In the genomic region with DNA sequence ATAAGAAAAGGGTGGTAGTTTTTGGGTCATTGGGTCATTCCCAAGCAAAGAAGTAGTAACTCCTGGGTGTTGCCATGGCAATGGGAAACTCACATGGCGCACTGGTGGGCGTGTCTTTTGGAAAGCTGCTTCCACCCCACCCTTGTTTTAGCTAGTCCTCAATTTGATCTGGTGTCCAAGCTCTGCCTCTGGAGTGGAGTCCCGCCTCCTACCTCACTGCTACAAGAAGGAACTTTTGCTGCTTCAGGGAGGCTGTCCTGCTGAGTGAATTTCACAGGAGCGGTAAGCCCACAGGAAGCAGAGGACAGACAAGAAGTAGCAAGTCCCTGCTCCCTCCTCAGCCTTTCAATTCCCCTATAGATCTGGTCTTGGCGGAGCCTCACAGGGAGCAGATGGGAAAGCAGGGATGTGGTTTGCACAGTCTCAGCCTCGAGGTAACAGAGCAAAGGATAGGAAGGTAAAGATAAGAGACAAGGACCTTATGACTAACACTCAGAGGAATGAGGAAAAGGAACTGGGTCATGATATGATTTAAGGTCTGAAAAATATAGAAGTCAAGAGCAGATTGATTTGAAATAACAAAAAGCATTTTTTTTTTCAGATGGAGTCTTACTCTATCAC, we compare ENCODE assay signal across 17 cellular contexts.
A peak's percentile ranks its signal among the peaks of the same experiment; 100 is the strongest.
DNase-seq lines count a peak whose midpoint lies in the region; TF ChIP-seq lines count a peak whose summit lies in the region.
"Had no signal": no experiment of that assay in that cellular context is flagged by ENCODE, and none has a peak within 500 bp of the region (broad histone marks: within the 10 kb centered on the region; RNA-seq: fewer than 3 reads in every experiment).

No MANE protein-coding gene starts in this region.

- no peak overlapping the region for H3K4me2 ChIP-seq in PC-9
- H3K4me2 ChIP-seq in osteoblast (ENCODE audit: insufficient read depth, low read length) = no peak overlapping the region

- BruUV-seq in PC-9 (replicated peaks; lab: Mats Ljungman, UMichigan) = TSS peak; percentile 28

- no peak overlapping the region for H3K27ac ChIP-seq in PC-9
- H3K27ac ChIP-seq in esophagus muscularis mucosa (replicated peaks in 1 of 4) = no peak overlapping the region
- H3K27ac ChIP-seq in osteoblast (ENCODE audit: low read depth, low read length) = no peak overlapping the region
- H3K27ac ChIP-seq: 22Rv1, neutrophil had no signal

- intact Hi-C loops in PC-9 (cut with micrococcal nuclease; ENCODE audit: unreplicated experiment) (loop anchor here (2.0 kb wide), 1 partner anchor 231 kb away; no protein-coding TSS in a partner anchor), esophagus muscularis mucosa (cut with DNase I) (no loop called here)

- no peaks in the 10 kb centered on the region for H3K9me2 ChIP-seq in PC-9 (ENCODE audit: insufficient read depth)

- DNase-seq in DMS 273 (lab: John Stamatoyannopoulos, UW; ENCODE audit: unreplicated experiment) (peak; percentile 25), DMS 273 treated with DMSO at 0.1 percent for 48 hours (lab: John Stamatoyannopoulos, UW) (no peak), PC-9 (peak; percentile 44 to 60), esophagus muscularis mucosa (ENCODE audit: extremely low spot score) (peak; percentile 82), osteoblast (ENCODE audit: insufficient read length, low spot score, missing footprints) (no peak), H7 (no peak), NCI-H446 (lab: John Stamatoyannopoulos, UW) (no peak)
- no peak for DNase-seq in effector CD8-positive, alpha-beta T cell (lab: John Stamatoyannopoulos, UW)
- DNase-seq: activated CD8-positive, alpha-beta memory T cell treated with anti-CD3 and anti-CD28 coated beads for 24 hours; central memory CD4-positive, alpha-beta T cell; MG63; NCI-H2227 treated with DMSO at 0.1 percent for 48 hours; NK-92 treated with Interleukin-12 subunit alpha and Interleukin-12 subunit beta, amount 100 ng/mL, for 24 hours; retina; SHP77 had no signal

- H2AFZ ChIP-seq in PC-9 (no peak overlapping the region), osteoblast (ENCODE audit: low read length) (peak overlapping the region; percentile 32)

- CTCF ChIA-PET in PC-9 (lab: Charles Lee) = interaction anchor here (0.5 kb wide), 1 partner anchor 86 kb away, joined by 4 read pairs; no protein-coding TSS in a partner anchor

- WGBS in esophagus muscularis mucosa = 91% methylated on average over 6 of the region's 6 CpGs

- TF ChIP-seq CTCF in PC-9 (conservative IDR thresholded peaks at IDR 0.05) (no peak), esophagus muscularis mucosa (IDR thresholded peaks at IDR 0.05) (no peak), osteoblast (IDR thresholded peaks at IDR 0.05; ENCODE audit: extremely low read depth, low read depth, low read length) (no peak)

- TF ChIP-seq POLR2A in esophagus muscularis mucosa (IDR thresholded peaks at IDR 0.05; ENCODE audit: low read depth) = no peak

- H3K79me2 ChIP-seq in PC-9 (ENCODE audit: low read depth) (no peaks in the 10 kb centered on the region), osteoblast (ENCODE audit: insufficient read depth, low read length) (no peaks in the 10 kb centered on the region)

- H3K4me3 ChIP-seq in PC-9 = no peak overlapping the region
- H3K4me3 ChIP-seq in esophagus muscularis mucosa = no peak overlapping the region
- H3K4me3 ChIP-seq in osteoblast (ENCODE audit: insufficient read depth, low read length) = no peak overlapping the region
- H3K4me3 ChIP-seq in H7 (ENCODE audit: insufficient read depth, low read depth, low read length) = no peak overlapping the region
- H3K4me3 ChIP-seq: MG63 had no signal

- POLR2A ChIA-PET in PC-9 (lab: Charles Lee; ENCODE audit: unreplicated experiment) = no interaction called here

- no peak for TF ChIP-seq EP300 in esophagus muscularis mucosa (IDR thresholded peaks at IDR 0.05)

- no peaks in the 10 kb centered on the region for H3F3A ChIP-seq in PC-9 (ENCODE audit: insufficient read depth, low read depth)

- H4K20me1 ChIP-seq in PC-9 (ENCODE audit: insufficient read depth) = no peaks in the 10 kb centered on the region
- no peaks in the 10 kb centered on the region for H4K20me1 ChIP-seq in osteoblast (ENCODE audit: insufficient read depth, low read length)

- H3K36me3 ChIP-seq in PC-9 (ENCODE audit: low read depth) (no peaks in the 10 kb centered on the region), esophagus muscularis mucosa (no peaks in the 10 kb centered on the region), osteoblast (ENCODE audit: insufficient read depth, low read length) (no peaks in the 10 kb centered on the region), H7 (replicated peaks; ENCODE audit: control insufficient read depth, insufficient read depth, low read length) (no peaks in the 10 kb centered on the region)
- H3K36me3 ChIP-seq: MG63, neutrophil had no signal

- H3K9me3 ChIP-seq in PC-9 (ENCODE audit: insufficient read depth, low read depth) (peaks cover 8% of the 10 kb centered on the region; the same call in 1 of the 2 replicates), esophagus muscularis mucosa (no peaks in the 10 kb centered on the region), osteoblast (ENCODE audit: low read depth, low read length) (no peaks in the 10 kb centered on the region)
- H3K9me3 ChIP-seq: MG63, neutrophil had no signal

- H3K27me3 ChIP-seq in PC-9 (ENCODE audit: insufficient read depth, low read depth) (no peaks in the 10 kb centered on the region), esophagus muscularis mucosa (no peaks in the 10 kb centered on the region), osteoblast (ENCODE audit: insufficient read depth, low read length) (no peaks in the 10 kb centered on the region), H7 (ENCODE audit: control insufficient read depth, insufficient read depth, low read length) (no peaks in the 10 kb centered on the region)
- H3K27me3 ChIP-seq: MG63, neutrophil had no signal

- H3K4me1 ChIP-seq in PC-9 (replicated peaks; ENCODE audit: insufficient read depth) (0 out of 2 replicates have a peak, but pooled peaks cover 3% of the 10 kb centered on the region), esophagus muscularis mucosa (no peaks in the 10 kb centered on the region), osteoblast (ENCODE audit: insufficient read depth, low read length) (no peaks in the 10 kb centered on the region)

Comparison
In these comparisons a context has a peak if more than half of its experiments do, and no peak if none do; other contexts are left out.
1. DNase-seq: peak in DMS 273 (single experiment), PC-9 (2 of 2) and esophagus muscularis mucosa (single experiment); none in DMS 273 treated with DMSO at 0.1 percent for 48 hours (single experiment), osteoblast (single experiment), H7 (single experiment), NCI-H446 (0 of 2) and effector CD8-positive, alpha-beta T cell (single experiment).